Comparison of ENCODE assay signal across 10 cellular contexts in the genomic region with DNA sequence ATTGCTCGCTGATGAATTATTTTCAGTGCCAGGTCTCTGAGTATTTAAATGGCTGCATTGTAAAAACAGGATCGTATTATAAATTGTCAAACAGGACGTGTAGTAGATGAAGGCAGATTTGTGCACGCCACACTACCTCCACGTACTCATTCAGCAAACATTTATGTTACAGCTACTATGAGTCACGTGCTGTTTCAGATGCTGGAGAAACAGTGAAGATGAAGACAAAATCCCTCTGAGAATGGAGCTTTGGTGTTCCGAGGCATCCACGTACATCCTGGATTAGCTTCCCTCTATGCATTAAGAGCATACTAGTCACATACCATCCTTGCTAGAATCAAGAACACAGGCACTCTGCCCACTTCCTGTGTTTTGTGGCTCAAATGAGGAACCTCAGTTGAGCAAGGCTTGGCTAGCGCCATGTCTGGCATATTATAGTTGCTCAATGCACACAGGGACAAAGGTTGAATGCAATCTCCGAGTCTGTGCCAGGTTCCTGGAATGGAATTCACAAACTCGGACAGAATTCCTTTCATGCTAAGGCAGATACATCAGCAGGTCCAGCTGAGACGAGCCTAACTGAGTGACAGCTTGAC.
DNase-seq lines count a peak whose midpoint lies in the region; ATAC-seq and TF ChIP-seq lines count a peak whose summit lies in the region.
"Had no signal": no experiment of that assay in that cellular context is flagged by ENCODE, and none has a peak within 500 bp of the region (broad histone marks: within the 10 kb centered on the region; RNA-seq: fewer than 3 reads in every experiment).

No MANE protein-coding gene starts in this region.

- CTCF ChIA-PET in OCI-LY7 (lab: Charles Lee; ENCODE audit: unreplicated experiment), result no interaction called here

- no peak overlapping the region for H2AFZ ChIP-seq in OCI-LY7 (ENCODE audit: low read length)

- H3K36me3 ChIP-seq in OCI-LY7 (ENCODE audit: insufficient read depth, low read length), result peaks cover 27% of the 10 kb centered on the region

- DNase-seq in EH (ENCODE audit: low read depth), result peak; percentile 78
- DNase-seq in OCI-LY7 (ENCODE audit: low spot score), result peak; percentile 8
- DNase-seq in fibroblast of peridontal ligament (ENCODE audit: extremely low read depth), result peak; percentile 36
- DNase-seq in omental fat pad (ENCODE audit: low spot score), result no peak
- no peak for DNase-seq in type B pancreatic cell (ENCODE audit: extremely low spot score, unreplicated experiment)
- no peak for DNase-seq in DMS153 treated with DMSO at 0.1 percent for 48 hours (lab: John Stamatoyannopoulos, UW; ENCODE audit: unreplicated experiment)
- DNase-seq: DMS 273 treated with DMSO at 0.1 percent for 48 hours, endodermal cell had no signal

- no peaks in the 10 kb centered on the region for H3K4me1 ChIP-seq in OCI-LY7 (ENCODE audit: insufficient read depth, low read length, poor library complexity, severe bottlenecking)

- peaks cover 9% of the 10 kb centered on the region for H3K4me1 Mint-ChIP-seq in type B pancreatic cell (ENCODE audit: unreplicated experiment)
- H3K4me1 Mint-ChIP-seq: endodermal cell had no signal

- no peaks in the 10 kb centered on the region for H3K36me3 Mint-ChIP-seq in type B pancreatic cell

- 0 out of 2 replicates have a peak, but pooled peaks cover 5% of the 10 kb centered on the region for H4K20me1 ChIP-seq in OCI-LY7 (ENCODE audit: insufficient read depth, low read length)

- no peak overlapping the region for H3K27ac ChIP-seq in OCI-LY7 (ENCODE audit: low read depth, low read length, poor library complexity, severe bottlenecking)

- no peaks in the 10 kb centered on the region for H3K79me2 ChIP-seq in OCI-LY7 (ENCODE audit: insufficient read depth, low read depth, low read length)

- intact Hi-C loops in OCI-LY7 (cut with micrococcal nuclease; ENCODE audit: unreplicated experiment), result no loop called here

- no peak overlapping the region for H3K4me3 ChIP-seq in OCI-LY7 (ENCODE audit: low read depth, low read length, poor library complexity, severe bottlenecking)

- TF ChIP-seq CTCF in OCI-LY7 (conservative IDR thresholded peaks at IDR 0.05; ENCODE audit: low read length) (no peak), omental fat pad (IDR thresholded peaks at IDR 0.05) (no peak), type B pancreatic cell (conservative IDR thresholded peaks at IDR 0.05) (no peak)

- no peaks in the 10 kb centered on the region for H3K9me3 Mint-ChIP-seq in type B pancreatic cell
- H3K9me3 Mint-ChIP-seq: endodermal cell had no signal

- peak; percentile 44 for ATAC-seq in omental fat pad (ENCODE audit: low FRiP score)
- ATAC-seq in HG03095 (IDR thresholded peaks at IDR 0.05; ENCODE audit: unreplicated experiment), result no peak
- ATAC-seq in GM18505 (IDR thresholded peaks at IDR 0.05; ENCODE audit: unreplicated experiment), result no peak

- H3K27me3 Mint-ChIP-seq in type B pancreatic cell, result no peaks in the 10 kb centered on the region

- BruUV-seq in OCI-LY7 (replicated peaks; lab: Mats Ljungman, UMichigan), result no TSS peak

- H3K9me3 ChIP-seq in OCI-LY7 (ENCODE audit: low read length), result no peaks in the 10 kb centered on the region

- POLR2A ChIA-PET in OCI-LY7 (lab: Charles Lee), result interaction anchor here (0.5 kb wide), 1 partner anchor 182 kb away, joined by 4 read pairs; no protein-coding TSS in a partner anchor

- no peak overlapping the region for H3K4me2 ChIP-seq in OCI-LY7 (ENCODE audit: low read length)

- no peak overlapping the region for H3K4me3 Mint-ChIP-seq in type B pancreatic cell
- H3K4me3 Mint-ChIP-seq: endodermal cell had no signal

- no peak for TF ChIP-seq POLR2A in GM18505 (IDR thresholded peaks at IDR 0.05; ENCODE audit: borderline replicate concordance, extremely low read depth, insufficient read depth, insufficient read length)

- no peaks in the 10 kb centered on the region for H3K9me2 ChIP-seq in OCI-LY7 (ENCODE audit: insufficient read depth, low read length)

- no peak overlapping the region for H3K27ac Mint-ChIP-seq in type B pancreatic cell
- H3K27ac Mint-ChIP-seq: endodermal cell had no signal

Comparison
In these comparisons a context has a peak if more than half of its experiments do, and no peak if none do; other contexts are left out.
1. DNase-seq: peak in EH (single experiment), OCI-LY7 (single experiment) and fibroblast of peridontal ligament (single experiment); none in omental fat pad (single experiment), type B pancreatic cell (single experiment) and DMS153 treated with DMSO at 0.1 percent for 48 hours (single experiment).